ENCODE assay signal across 11 cellular contexts in the genomic region with DNA sequence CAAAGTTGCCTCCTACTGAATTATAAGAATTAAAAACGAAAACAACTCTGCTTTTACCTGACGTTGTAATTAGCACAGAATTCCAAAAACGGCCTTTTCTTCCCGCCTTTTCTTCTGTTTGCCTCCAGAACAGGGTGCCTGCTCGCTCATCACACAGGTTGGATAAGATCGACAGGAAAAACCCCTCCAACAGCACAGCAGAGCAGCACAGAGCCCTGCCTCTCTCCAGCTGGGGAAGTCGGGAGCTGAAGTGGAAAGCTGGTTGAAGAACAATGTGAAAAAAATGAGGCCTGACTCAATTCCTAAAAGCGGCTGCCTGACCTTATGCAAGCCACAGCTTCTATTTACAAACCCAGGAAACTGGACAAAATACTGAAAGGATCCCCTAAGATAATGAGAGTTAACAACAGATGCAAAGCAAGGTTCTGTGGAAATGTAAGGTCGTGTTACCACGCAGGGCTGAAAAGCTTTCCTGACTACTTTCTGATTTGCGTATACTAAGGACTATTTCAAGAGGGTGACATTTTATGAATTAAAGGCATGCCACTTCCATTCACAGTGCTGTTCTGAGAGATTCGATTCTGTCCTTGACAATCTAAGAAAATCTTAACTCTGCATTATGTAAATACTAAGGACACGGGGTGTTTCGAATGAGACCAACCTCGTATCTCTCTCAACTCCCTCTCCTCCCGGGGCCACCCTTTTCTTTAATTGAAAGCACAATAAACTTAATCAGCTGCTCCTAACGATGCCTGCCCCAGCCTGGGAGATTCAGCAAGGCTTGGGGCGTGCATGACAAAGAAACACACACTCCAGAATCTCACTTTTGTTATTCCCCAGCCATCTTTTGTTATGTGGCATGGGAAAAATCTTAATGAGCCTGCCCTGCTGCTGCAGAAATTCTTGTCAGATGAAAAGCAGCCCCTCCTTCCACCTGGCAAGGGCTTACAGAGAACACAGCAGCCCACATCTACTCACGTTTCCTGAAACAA.
A peak's percentile ranks its signal among the peaks of the same experiment; 100 is the strongest.
DNase-seq lines count a peak whose midpoint lies in the region; ATAC-seq and TF ChIP-seq lines count a peak whose summit lies in the region.
"Had no signal": no experiment of that assay in that cellular context is flagged by ENCODE, and none has a peak within 500 bp of the region (broad histone marks: within the 10 kb centered on the region; RNA-seq: fewer than 3 reads in every experiment).

No MANE protein-coding gene starts in this region.

- H3K27me3 ChIP-seq in left ventricle myocardium inferior (ENCODE audit: low read depth) (no peaks in the 10 kb centered on the region), dorsolateral prefrontal cortex (no peaks in the 10 kb centered on the region)

- peak overlapping the region; percentile 94 to 98 (median 97) for H3K27ac Mint-ChIP-seq in brain

- H3K4me1 ChIP-seq in left ventricle myocardium inferior, result peaks cover 9% of the 10 kb centered on the region

- intact Hi-C loops in left ventricle myocardium superior (cut with micrococcal nuclease) (no loop called here), left ventricle myocardium inferior (cut with micrococcal nuclease) (no loop called here), dorsolateral prefrontal cortex (cut with DNase I) (no loop called here)

- no peaks in the 10 kb centered on the region for H3K36me3 ChIP-seq in left ventricle myocardium inferior

- peaks cover 10% of the 10 kb centered on the region for H3K36me3 Mint-ChIP-seq in brain

- H3K27ac ChIP-seq in left ventricle myocardium inferior (replicated peaks) (no peak overlapping the region), dorsolateral prefrontal cortex (no peak overlapping the region)

- no peak for DNase-seq in left ventricle myocardium superior
- no peak for DNase-seq in left ventricle myocardium inferior
- peak; percentile 12 for DNase-seq in medulla oblongata (ENCODE audit: extremely low spot score)
- no peak for DNase-seq in AML-193 (lab: John Stamatoyannopoulos, UW)
- DNase-seq in dorsolateral prefrontal cortex, result no peak
- DNase-seq: foreskin fibroblast; NCI-H1048; stimulated activated CD4-positive, alpha-beta T cell treated with anti-CD3 and anti-CD28 coated beads, Interleukin-2, amount 100 ng/mL, for 24 hours had no signal

- H3K27me3 Mint-ChIP-seq in brain, result no peaks in the 10 kb centered on the region

- peak overlapping the region; percentile 63 to 82 (median 76) for H3K4me3 Mint-ChIP-seq in brain

- ATAC-seq in left ventricle myocardium superior (peak; percentile 55), GM19452 (IDR thresholded peaks at IDR 0.05; ENCODE audit: unreplicated experiment) (no peak), HG03175 (IDR thresholded peaks at IDR 0.05; ENCODE audit: unreplicated experiment) (no peak)

- TF ChIP-seq CTCF in left ventricle myocardium inferior (IDR thresholded peaks at IDR 0.05; ENCODE audit: borderline replicate concordance) (no peak), brain (conservative IDR thresholded peaks at IDR 0.05) (no peak), dorsolateral prefrontal cortex (IDR thresholded peaks at IDR 0.05 in 54 of 56, conservative IDR thresholded peaks at IDR 0.05 in 2 of 56; ENCODE audit: low read depth in 1 of 56, partially characterized antibody in 56 of 56) (no peak)

- H3K9me3 ChIP-seq in left ventricle myocardium inferior (replicated peaks), result no peaks in the 10 kb centered on the region

- no peak overlapping the region for H3K4me3 ChIP-seq in left ventricle myocardium inferior
- H3K4me3 ChIP-seq in dorsolateral prefrontal cortex, result peak overlapping the region in 5 of 59 donors; percentile 6 to 23 (median 14)

- H3K4me1 Mint-ChIP-seq in brain, result peaks cover 79% of the 10 kb centered on the region

- H3K9me3 Mint-ChIP-seq in brain, result peaks cover 6 to 20% (median 15%) of the 10 kb centered on the region in 5 experiments
